ENCODE assay signal across 9 cellular contexts in the genomic region with DNA sequence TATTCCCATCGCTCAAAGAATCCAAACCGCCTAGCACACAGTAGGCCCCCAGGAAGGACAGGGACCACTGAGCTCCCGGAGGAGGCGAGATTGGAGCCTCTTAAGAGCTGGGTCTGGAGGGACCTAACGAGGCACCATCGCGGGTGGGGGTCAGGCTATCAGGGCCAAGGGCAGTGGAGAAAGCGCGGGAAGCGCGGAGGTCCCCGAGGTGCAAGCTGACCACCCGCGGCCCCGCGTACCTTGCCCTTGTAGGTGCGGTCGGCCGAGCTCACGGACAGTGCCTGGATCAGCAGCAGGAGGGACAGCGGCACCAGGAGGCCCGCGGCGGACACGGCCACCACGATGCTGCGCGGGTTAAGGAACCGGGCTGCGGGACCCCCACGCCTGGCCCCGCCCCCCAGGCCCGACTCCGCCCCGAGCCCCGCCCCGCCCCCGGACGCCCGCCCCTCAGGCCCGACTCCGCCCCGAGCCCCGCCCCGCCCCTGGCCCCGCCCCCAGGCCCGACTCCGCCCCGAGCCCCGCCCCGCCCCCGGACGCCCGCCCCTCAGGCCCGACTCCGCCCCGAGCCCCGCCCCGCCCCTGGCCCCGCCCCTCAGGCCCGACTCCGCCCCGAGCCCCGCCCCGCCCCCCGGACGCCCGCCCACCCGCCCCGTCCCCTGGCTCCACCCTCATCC. TPM values are rescaled to one million over a fixed set of nuclear protein-coding genes. Genes with fewer than 3 reads are reported as not detected.
DNase-seq lines count a peak whose midpoint lies in the region; ATAC-seq and TF ChIP-seq lines count a peak whose summit lies in the region.
"Had no signal": no experiment of that assay in that cellular context is flagged by ENCODE, and none has a peak within 500 bp of the region (broad histone marks: within the 10 kb centered on the region; RNA-seq: fewer than 3 reads in every experiment).

No MANE protein-coding gene starts in this region.

- H3K36me3 ChIP-seq in iPS-20b (ENCODE audit: insufficient read depth, low read depth, low read length) (no peaks in the 10 kb centered on the region), testis (ENCODE audit: low read depth, missing control alignments) (no peaks in the 10 kb centered on the region)

- H3K9me3 ChIP-seq in iPS-20b (ENCODE audit: insufficient read depth, low read depth, low read length) (no peaks in the 10 kb centered on the region), testis (no peaks in the 10 kb centered on the region)

- peak overlapping the region; percentile 27; the same call in 1 of the 2 replicates for H3K9ac ChIP-seq in iPS-20b (ENCODE audit: low read depth, low read length)
- H3K9ac ChIP-seq: KMS-11 had no signal

- H3K27me3 Mint-ChIP-seq in activated CD8-positive, alpha-beta memory T cell treated with anti-CD3 and anti-CD28 coated beads, Interleukin-2, amount 10 ng/mL, durations not matched to agents 7 days and 5 days, result peaks cover 32% of the 10 kb centered on the region
- H3K27me3 Mint-ChIP-seq in activated naive CD8-positive, alpha-beta T cell treated with anti-CD3 and anti-CD28 coated beads, Interleukin-2, amount 10 ng/mL, durations not matched to agents 7 days and 5 days, result peaks cover 28% of the 10 kb centered on the region

- H3K27me3 ChIP-seq in iPS-20b (ENCODE audit: insufficient read depth, low read length) (peaks cover 19% of the 10 kb centered on the region), testis (no peaks in the 10 kb centered on the region)

- no peak overlapping the region for H3K27ac Mint-ChIP-seq in activated CD8-positive, alpha-beta memory T cell treated with anti-CD3 and anti-CD28 coated beads, Interleukin-2, amount 10 ng/mL, durations not matched to agents 7 days and 5 days
- no peak overlapping the region for H3K27ac Mint-ChIP-seq in activated naive CD8-positive, alpha-beta T cell treated with anti-CD3 and anti-CD28 coated beads, Interleukin-2, amount 10 ng/mL, durations not matched to agents 7 days and 5 days

- 19 to 24% methylated on average over 11 to 30 of the region's 70 CpGs for WGBS in testis, 2 donors

- intact Hi-C loops in testis (cut with DNase I; ENCODE audit: low total_unique reads), result no loop called here

- peak; percentile 59 for ATAC-seq in activated CD8-positive, alpha-beta memory T cell treated with anti-CD3 and anti-CD28 coated beads, Interleukin-2, amount 10 ng/mL, durations not matched to agents 7 days and 5 days
- peak; percentile 14 for ATAC-seq in activated naive CD8-positive, alpha-beta T cell treated with anti-CD3 and anti-CD28 coated beads, Interleukin-2, amount 10 ng/mL, durations not matched to agents 7 days and 5 days (ENCODE audit: low read depth)
- ATAC-seq in GM21737 (IDR thresholded peaks at IDR 0.05; ENCODE audit: unreplicated experiment) (no peak), GM19328 (IDR thresholded peaks at IDR 0.05; ENCODE audit: unreplicated experiment) (no peak)

- no peaks in the 10 kb centered on the region for H3K36me3 Mint-ChIP-seq in activated CD8-positive, alpha-beta memory T cell treated with anti-CD3 and anti-CD28 coated beads, Interleukin-2, amount 10 ng/mL, durations not matched to agents 7 days and 5 days
- no peaks in the 10 kb centered on the region for H3K36me3 Mint-ChIP-seq in activated naive CD8-positive, alpha-beta T cell treated with anti-CD3 and anti-CD28 coated beads, Interleukin-2, amount 10 ng/mL, durations not matched to agents 7 days and 5 days

- peaks cover 15% of the 10 kb centered on the region for H3K4me1 Mint-ChIP-seq in activated CD8-positive, alpha-beta memory T cell treated with anti-CD3 and anti-CD28 coated beads, Interleukin-2, amount 10 ng/mL, durations not matched to agents 7 days and 5 days
- H3K4me1 Mint-ChIP-seq in activated naive CD8-positive, alpha-beta T cell treated with anti-CD3 and anti-CD28 coated beads, Interleukin-2, amount 10 ng/mL, durations not matched to agents 7 days and 5 days, result peaks cover 10% of the 10 kb centered on the region

- POLR2A ChIA-PET in activated naive CD8-positive, alpha-beta T cell treated with anti-CD3 and anti-CD28 coated beads, Interleukin-2, amount 10 ng/mL, durations not matched to agents 7 days and 5 days (lab: Charles Lee), result interaction anchor here (1.1 kb wide), 1 partner anchor 27 kb away, joined by 3 read pairs; no protein-coding TSS in a partner anchor

- H3K4me1 ChIP-seq in iPS-20b (ENCODE audit: insufficient read depth, low read length) (no peaks in the 10 kb centered on the region), testis (peaks cover 17% of the 10 kb centered on the region)

- peak overlapping the region; percentile 77 for H3K4me3 Mint-ChIP-seq in activated CD8-positive, alpha-beta memory T cell treated with anti-CD3 and anti-CD28 coated beads, Interleukin-2, amount 10 ng/mL, durations not matched to agents 7 days and 5 days
- peak overlapping the region; percentile 86 for H3K4me3 Mint-ChIP-seq in activated naive CD8-positive, alpha-beta T cell treated with anti-CD3 and anti-CD28 coated beads, Interleukin-2, amount 10 ng/mL, durations not matched to agents 7 days and 5 days

- H3K27ac ChIP-seq in iPS-20b (ENCODE audit: low read length), result no peak overlapping the region
- no peak overlapping the region for H3K27ac ChIP-seq in testis
- H3K27ac ChIP-seq: KMS-11 had no signal

- H3K9me3 Mint-ChIP-seq in activated CD8-positive, alpha-beta memory T cell treated with anti-CD3 and anti-CD28 coated beads, Interleukin-2, amount 10 ng/mL, durations not matched to agents 7 days and 5 days (ENCODE audit: low read depth), result no peaks in the 10 kb centered on the region
- no peaks in the 10 kb centered on the region for H3K9me3 Mint-ChIP-seq in activated naive CD8-positive, alpha-beta T cell treated with anti-CD3 and anti-CD28 coated beads, Interleukin-2, amount 10 ng/mL, durations not matched to agents 7 days and 5 days

- H3K4me3 ChIP-seq in iPS-20b (ENCODE audit: low read length) (peak overlapping the region; percentile 75), testis (peak overlapping the region; percentile 43 to 58)

- no peak for TF ChIP-seq CTCF in testis (IDR thresholded peaks at IDR 0.05)

- no peak for TF ChIP-seq POLR2A in testis (IDR thresholded peaks at IDR 0.05)

- DNase-seq in activated CD8-positive, alpha-beta memory T cell treated with anti-CD3 and anti-CD28 coated beads, Interleukin-2, amount 10 ng/mL, durations not matched to agents 7 days and 5 days, result peak; percentile 49
- DNase-seq in activated CD8-positive, alpha-beta memory T cell treated with anti-CD3 and anti-CD28 coated beads, Interleukin-2, amount 50 U/mL, for 4 hours, result no peak
- peak; percentile 62 for DNase-seq in activated naive CD8-positive, alpha-beta T cell treated with anti-CD3 and anti-CD28 coated beads, Interleukin-2, amount 10 ng/mL, durations not matched to agents 7 days and 5 days
- DNase-seq in testis, result no peak
- no peak for DNase-seq in activated CD8-positive, alpha-beta memory T cell treated with anti-CD3 and anti-CD28 coated beads for 24 hours

- CTCF ChIA-PET in activated CD8-positive, alpha-beta memory T cell treated with anti-CD3 and anti-CD28 coated beads, Interleukin-2, amount 10 ng/mL, durations not matched to agents 7 days and 5 days (lab: Charles Lee), result interaction anchor here (0.9 to 1.2 kb wide), 2 partner anchors 11 to 357 kb away, joined by 3 to 5 read pairs; no protein-coding TSS in a partner anchor

RNA-seq across cellular contexts. Expression of a gene that starts 3.9 kb away (rescaled TPM):
- not detected for total RNA-seq in activated CD8-positive, alpha-beta memory T cell treated with anti-CD3 and anti-CD28 coated beads, Interleukin-2, amount 10 ng/mL, durations not matched to agents 7 days and 5 days
- total RNA-seq in activated naive CD8-positive, alpha-beta T cell treated with anti-CD3 and anti-CD28 coated beads, Interleukin-2, amount 10 ng/mL, durations not matched to agents 7 days and 5 days, result not detected
- total RNA-seq in testis, result 10 to 100 TPM; 12.7 to 55.0 TPM
- polyA plus RNA-seq in testis (ENCODE audit: insufficient read depth, low read depth, low replicate concordance), result 112 TPM

RNA-seq across cellular contexts. Expression of a gene that starts 9.0 kb away (rescaled TPM):
- total RNA-seq in activated CD8-positive, alpha-beta memory T cell treated with anti-CD3 and anti-CD28 coated beads, Interleukin-2, amount 10 ng/mL, durations not matched to agents 7 days and 5 days, result not detected
- not detected for total RNA-seq in activated naive CD8-positive, alpha-beta T cell treated with anti-CD3 and anti-CD28 coated beads, Interleukin-2, amount 10 ng/mL, durations not matched to agents 7 days and 5 days
- 10 to 100 TPM; 27.2 to 35.1 TPM for total RNA-seq in testis
- 60.6 TPM for polyA plus RNA-seq in testis (ENCODE audit: insufficient read depth, low read depth, low replicate concordance)

Comparison
In these comparisons a context has a peak if more than half of its experiments do, and no peak if none do; other contexts are left out.
1. DNase-seq: peak in activated CD8-positive, alpha-beta memory T cell treated with anti-CD3 and anti-CD28 coated beads, Interleukin-2, amount 10 ng/mL, durations not matched to agents 7 days and 5 days (single experiment) and activated naive CD8-positive, alpha-beta T cell treated with anti-CD3 and anti-CD28 coated beads, Interleukin-2, amount 10 ng/mL, durations not matched to agents 7 days and 5 days (single experiment); none in activated CD8-positive, alpha-beta memory T cell treated with anti-CD3 and anti-CD28 coated beads, Interleukin-2, amount 50 U/mL, for 4 hours (single experiment), testis (single experiment) and activated CD8-positive, alpha-beta memory T cell treated with anti-CD3 and anti-CD28 coated beads for 24 hours (single experiment).
2. ATAC-seq: peak in activated CD8-positive, alpha-beta memory T cell treated with anti-CD3 and anti-CD28 coated beads, Interleukin-2, amount 10 ng/mL, durations not matched to agents 7 days and 5 days (single experiment) and activated naive CD8-positive, alpha-beta T cell treated with anti-CD3 and anti-CD28 coated beads, Interleukin-2, amount 10 ng/mL, durations not matched to agents 7 days and 5 days (single experiment); none in GM21737 (single experiment) and GM19328 (single experiment).
3. RNA of a gene that starts 3.9 kb away (total RNA-seq): 12.7 to 55.0 TPM in testis; not detected in activated CD8-positive, alpha-beta memory T cell treated with anti-CD3 and anti-CD28 coated beads, Interleukin-2, amount 10 ng/mL, durations not matched to agents 7 days and 5 days and not detected in activated naive CD8-positive, alpha-beta T cell treated with anti-CD3 and anti-CD28 coated beads, Interleukin-2, amount 10 ng/mL, durations not matched to agents 7 days and 5 days; every median in the first group is over 10 times any median in the second.
4. RNA of a gene that starts 9.0 kb away (total RNA-seq): 27.2 to 35.1 TPM in testis; not detected in activated CD8-positive, alpha-beta memory T cell treated with anti-CD3 and anti-CD28 coated beads, Interleukin-2, amount 10 ng/mL, durations not matched to agents 7 days and 5 days and not detected in activated naive CD8-positive, alpha-beta T cell treated with anti-CD3 and anti-CD28 coated beads, Interleukin-2, amount 10 ng/mL, durations not matched to agents 7 days and 5 days; every median in the first group is over 10 times any median in the second.